18 cellular contexts compared by ENCODE assay signal in the genomic region with DNA sequence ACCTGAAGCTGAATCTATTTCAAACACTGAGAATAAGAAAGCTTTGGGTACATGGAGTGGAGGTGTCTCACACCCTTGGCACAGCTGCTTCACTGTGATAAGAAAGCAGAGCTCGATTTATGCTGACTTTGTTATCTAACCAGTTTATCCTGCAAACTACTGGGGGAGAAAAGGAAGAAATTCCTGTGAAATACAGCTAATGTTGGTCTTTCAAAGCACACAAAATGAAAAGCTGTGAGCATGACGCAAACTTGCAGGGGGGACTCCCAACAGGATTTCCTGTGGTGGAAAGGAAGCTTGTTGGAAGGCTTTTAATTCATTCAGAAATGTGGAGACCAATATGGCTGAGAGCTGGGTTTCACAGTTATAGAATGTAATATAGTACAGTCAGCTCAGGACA. TPM values are rescaled to one million over a fixed set of nuclear protein-coding genes. Genes with fewer than 3 reads are reported as not detected.
DNase-seq lines count a peak whose midpoint lies in the region; ATAC-seq and TF ChIP-seq lines count a peak whose summit lies in the region.
"Had no signal": no experiment of that assay in that cellular context is flagged by ENCODE, and none has a peak within 500 bp of the region (broad histone marks: within the 10 kb centered on the region; RNA-seq: fewer than 3 reads in every experiment).

No MANE protein-coding gene starts in this region.

- H4K20me1 ChIP-seq in OCI-LY3 (ENCODE audit: insufficient read depth, low read length): no peaks in the 10 kb centered on the region

- H3K9me3 Mint-ChIP-seq in chondrocyte (ENCODE audit: low read depth) (no peaks in the 10 kb centered on the region), nephron (no peaks in the 10 kb centered on the region)

- H3K4me1 Mint-ChIP-seq in chondrocyte (ENCODE audit: low read depth) (peaks cover 31% of the 10 kb centered on the region), nephron (peaks cover 27% of the 10 kb centered on the region)
- H3K4me1 Mint-ChIP-seq: activated CD4-positive, alpha-beta T cell treated with anti-CD3 and anti-CD28 coated beads for 36 hours had no signal

- H3K27ac Mint-ChIP-seq in chondrocyte (ENCODE audit: unreplicated experiment) (peak overlapping the region; percentile 71), nephron (peak overlapping the region; percentile 27 to 40 (median 29))
- H3K27ac Mint-ChIP-seq: activated CD4-positive, alpha-beta T cell treated with anti-CD3 and anti-CD28 coated beads for 36 hours had no signal

- H3K27me3 Mint-ChIP-seq in chondrocyte (ENCODE audit: low read depth) (no peaks in the 10 kb centered on the region), nephron (ENCODE audit: low read depth) (no peaks in the 10 kb centered on the region)

- H3K9me3 ChIP-seq in OCI-LY3 (ENCODE audit: insufficient read depth, low read length) (no peaks in the 10 kb centered on the region), gastroesophageal sphincter (no peaks in the 10 kb centered on the region)
- H3K9me3 ChIP-seq: stomach had no signal

- no peak overlapping the region for H3K4me3 Mint-ChIP-seq in chondrocyte (ENCODE audit: unreplicated experiment)
- H3K4me3 Mint-ChIP-seq in nephron: no peak overlapping the region
- H3K4me3 Mint-ChIP-seq: activated CD4-positive, alpha-beta T cell treated with anti-CD3 and anti-CD28 coated beads for 36 hours had no signal

- H3K79me2 ChIP-seq in OCI-LY3 (ENCODE audit: low read length): no peaks in the 10 kb centered on the region

- no peak for TF ChIP-seq EP300 in gastroesophageal sphincter (IDR thresholded peaks at IDR 0.05)

- no peak for TF ChIP-seq POLR2A in gastroesophageal sphincter (IDR thresholded peaks at IDR 0.05)

- 35 to 63% methylated on average over 2 of the region's 2 CpGs for WGBS in gastroesophageal sphincter (ENCODE audit: low coverage in 1 of 2), 2 donors

- H3K36me3 Mint-ChIP-seq in chondrocyte (ENCODE audit: low read depth) (no peaks in the 10 kb centered on the region), nephron (ENCODE audit: low read depth) (no peaks in the 10 kb centered on the region)

- H3K9ac ChIP-seq in OCI-LY3 (ENCODE audit: low read length): no peak overlapping the region

- H3K27me3 ChIP-seq in OCI-LY3 (ENCODE audit: low read depth, low read length): no peaks in the 10 kb centered on the region
- no peaks in the 10 kb centered on the region for H3K27me3 ChIP-seq in gastroesophageal sphincter
- H3K27me3 ChIP-seq: stomach had no signal

- peak; percentile 4 for DNase-seq in GDM1 (lab: John Stamatoyannopoulos, UW)
- DNase-seq in chondrocyte (ENCODE audit: low spot score): no peak
- no peak for DNase-seq in amniotic stem cell (lab: John Stamatoyannopoulos, UW)
- DNase-seq in activated gamma-delta T cell treated with Interleukin-2 at 50 U/mL for 16 hours: no peak
- no peak for DNase-seq in NCI-H524 (lab: John Stamatoyannopoulos, UW)
- DNase-seq: activated CD4-positive, alpha-beta T cell treated with anti-CD3 and anti-CD28 coated beads for 36 hours; activated T-cell treated with anti-CD3 and anti-CD28 coated beads, Interleukin-2, amount 50 U/mL, for 1 hour; amygdala; foreskin melanocyte; HCEC 1CT; kidney; NCI-H2107; stomach had no signal

- H3K36me3 ChIP-seq in OCI-LY3 (replicated peaks; ENCODE audit: low read depth, low read length): no peaks in the 10 kb centered on the region
- no peaks in the 10 kb centered on the region for H3K36me3 ChIP-seq in gastroesophageal sphincter
- H3K36me3 ChIP-seq: stomach had no signal

- H3K27ac ChIP-seq in OCI-LY3 (ENCODE audit: low read length) (no peak overlapping the region), gastroesophageal sphincter (no peak overlapping the region)
- H3K27ac ChIP-seq: C4-2B, HL-60 had no signal

- TF ChIP-seq CTCF in OCI-LY3 (IDR thresholded peaks at IDR 0.05; ENCODE audit: low read depth, low read length) (no peak), chondrocyte (IDR thresholded peaks at IDR 0.05) (no peak), nephron (IDR thresholded peaks at IDR 0.05; ENCODE audit: unreplicated experiment in 3 of 3) (no peak), gastroesophageal sphincter (IDR thresholded peaks at IDR 0.05) (no peak)

- H3K4me1 ChIP-seq in OCI-LY3 (ENCODE audit: low read length): peaks cover 10% of the 10 kb centered on the region
- peaks cover 0 to 61% (median 5%) of the 10 kb centered on the region in 3 donors for H3K4me1 ChIP-seq in gastroesophageal sphincter

- ATAC-seq in gastroesophageal sphincter: no peak
- ATAC-seq: activated CD4-positive, alpha-beta T cell treated with anti-CD3 and anti-CD28 coated beads for 36 hours had no signal

- H3K4me2 ChIP-seq in OCI-LY3 (ENCODE audit: low read length): peak overlapping the region; percentile 6; the same call in 1 of the 2 replicates

- no peak overlapping the region for H2AFZ ChIP-seq in OCI-LY3 (ENCODE audit: low read depth, low read length)

- no peak overlapping the region for H3K4me3 ChIP-seq in OCI-LY3 (ENCODE audit: low read length)
- no peak overlapping the region for H3K4me3 ChIP-seq in gastroesophageal sphincter
- H3K4me3 ChIP-seq: stomach had no signal

RNA-seq across cellular contexts. Expression of gene SRGAP1, which starts 53.4 kb away (rescaled TPM):
- total RNA-seq in chondrocyte (13.0 to 14.7 TPM (median 13.2 TPM) in 3 replicates), gastroesophageal sphincter (10 to 100 TPM in 2 of 4 donors, 1 to 10 TPM in 2; 7.2 to 22.9 (median 11.5) TPM)
